In genomic region chr16:11271610-11272009, GRCh38 we compare ENCODE assay signal across 10 cellular contexts. TPM values are rescaled to one million over a fixed set of nuclear protein-coding genes. Genes with fewer than 3 reads are reported as not detected.
"Had no signal": no experiment of that assay in that cellular context is flagged by ENCODE, and none has a peak within 500 bp of the region (broad histone marks: within the 10 kb centered on the region; RNA-seq: fewer than 3 reads in every experiment).

No MANE protein-coding gene starts in this region.

- H3K9me3 ChIP-seq: HAP-1 had no signal

- H2AFZ ChIP-seq: GM23338 had no signal

- H3K4me3 ChIP-seq: GM23338, HAP-1 had no signal

- H3K9me3 Mint-ChIP-seq: GM23338, HFFc6, IgD-negative memory B cell had no signal

- DNase-seq: H7, HFFc6, KBM-7 had no signal

- H3K4me2 ChIP-seq: GM23338 had no signal

- H3K36me3 Mint-ChIP-seq: IgD-negative memory B cell had no signal

- H3K4me1 Mint-ChIP-seq: IgD-negative memory B cell had no signal

- H3K36me3 ChIP-seq: HAP-1 had no signal

- ATAC-seq: GM23338, HCT116 had no signal

- FAIRE-seq: HTR-8/SVneo had no signal

- H3K27ac Mint-ChIP-seq: GM23338, HFFc6, IgD-negative memory B cell had no signal

- H3K4me1 ChIP-seq: HAP-1 had no signal

- H3K4me3 Mint-ChIP-seq: GM23338, HFFc6, IgD-negative memory B cell had no signal

RNA-seq across cellular contexts. Expression of gene PRM3, which starts 1.8 kb away (rescaled TPM):
- total RNA-seq: GM23338, H4, H7, HFFc6, HT-29 had no signal
- polyA plus RNA-seq: GM23338, IgD-negative memory B cell had no signal

RNA-seq across cellular contexts. Expression of gene TNP2, which starts 2.5 kb away (rescaled TPM):
- total RNA-seq: GM23338, H4, H7, HFFc6, HT-29 had no signal
- polyA plus RNA-seq: GM23338, IgD-negative memory B cell had no signal

RNA-seq across cellular contexts. Expression of gene PRM2, which starts 4.7 kb away (rescaled TPM):
- total RNA-seq: GM23338, H4, H7, HFFc6, HT-29 had no signal
- polyA plus RNA-seq: GM23338, IgD-negative memory B cell had no signal

RNA-seq across cellular contexts. Expression of gene PRM1, which starts 9.5 kb away (rescaled TPM):
- total RNA-seq: GM23338, H4, H7, HFFc6, HT-29 had no signal
- polyA plus RNA-seq: IgD-negative memory B cell had no signal
